Comparison of ENCODE assay signal across 15 cellular contexts in the genomic region with DNA sequence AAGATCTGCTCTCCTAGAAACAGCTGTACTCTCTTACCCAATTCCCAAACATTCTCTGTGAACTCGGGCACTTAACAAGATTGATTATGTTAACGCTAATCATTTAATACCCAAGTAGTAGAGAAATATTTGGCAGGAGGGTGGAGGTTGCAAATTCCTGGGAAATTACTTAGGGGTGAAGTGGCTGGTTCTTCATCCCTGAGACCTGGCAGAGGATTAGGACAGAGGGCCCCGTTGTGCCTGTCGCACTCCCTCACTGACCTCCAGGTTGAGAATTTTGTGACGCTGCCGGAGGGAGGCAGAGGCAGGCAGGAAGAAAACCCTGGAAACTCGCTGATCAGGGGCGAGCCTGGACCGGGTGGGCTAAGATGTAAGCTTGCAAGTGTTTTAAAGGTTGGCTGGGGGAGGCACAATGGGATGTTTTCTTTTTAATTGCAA.
DNase-seq lines count a peak whose midpoint lies in the region; ATAC-seq, FAIRE-seq and TF ChIP-seq lines count a peak whose summit lies in the region.
"Had no signal": no experiment of that assay in that cellular context is flagged by ENCODE, and none has a peak within 500 bp of the region (broad histone marks: within the 10 kb centered on the region; RNA-seq: fewer than 3 reads in every experiment).

No MANE protein-coding gene starts in this region.

- no peaks in the 10 kb centered on the region for H3K36me3 ChIP-seq in right lobe of liver
- peaks cover 4 to 27% of the 10 kb centered on the region in 2 experiments for H3K36me3 ChIP-seq in HepG2 (replicated peaks in 1 of 2; ENCODE audit: control insufficient read depth in 1 of 2, insufficient read depth in 2 of 2, low read length in 2 of 2)
- no peaks in the 10 kb centered on the region for H3K36me3 ChIP-seq in fibroblast of lung (ENCODE audit: control insufficient read depth, insufficient read depth, low read length)
- H3K36me3 ChIP-seq: tibial nerve had no signal

- CTCF ChIA-PET in HepG2 (lab: Yijun Ruan, JAX; ENCODE audit: low intra/inter-chr PET ratio, low total read pairs), result no interaction called here

- ATAC-seq in right lobe of liver (peak; percentile 3 to 33 (median 10)), HepG2 (no peak), GM19463 (IDR thresholded peaks at IDR 0.05; ENCODE audit: unreplicated experiment) (no peak)
- ATAC-seq in naive thymus-derived CD8-positive, alpha-beta T cell, result no peak

- H3K27me3 Mint-ChIP-seq in neural crest cell (ENCODE audit: low read depth), result peaks cover 84% of the 10 kb centered on the region
- H3K27me3 Mint-ChIP-seq in naive thymus-derived CD8-positive, alpha-beta T cell, result peaks cover 0 to 12% (median 5%) of the 10 kb centered on the region in 5 donors

- no peaks in the 10 kb centered on the region for H3K27me3 ChIP-seq in right lobe of liver
- H3K27me3 ChIP-seq in HepG2 (ENCODE audit: control insufficient read depth in 1 of 2, insufficient read depth in 2 of 2, low read length in 2 of 2), result no peaks in the 10 kb centered on the region
- H3K27me3 ChIP-seq in fibroblast of lung (ENCODE audit: control insufficient read depth, insufficient read depth, low read length), result no peaks in the 10 kb centered on the region
- H3K27me3 ChIP-seq: tibial nerve had no signal

- H3K9me3 ChIP-seq in right lobe of liver (no peaks in the 10 kb centered on the region), HepG2 (ENCODE audit: low read length) (no peaks in the 10 kb centered on the region), fibroblast of lung (ENCODE audit: control insufficient read depth, insufficient read depth, low read depth, low read length) (no peaks in the 10 kb centered on the region)
- H3K9me3 ChIP-seq: tibial nerve had no signal

- TF ChIP-seq CTCF in right lobe of liver (IDR thresholded peaks at IDR 0.05), result no peak
- no peak for TF ChIP-seq CTCF in HepG2 (CRISPR knock-in tag; IDR thresholded peaks at IDR 0.05)
- no peak for TF ChIP-seq CTCF in fibroblast of lung (conservative IDR thresholded peaks at IDR 0.05 in 1 of 2, IDR thresholded peaks at IDR 0.05 in 1 of 2; ENCODE audit: low read depth in 1 of 2, low read length in 2 of 2)
- TF ChIP-seq CTCF in neural crest cell (conservative IDR thresholded peaks at IDR 0.05), result no peak

- H3K27ac Mint-ChIP-seq in neural crest cell (ENCODE audit: unreplicated experiment), result no peak overlapping the region
- H3K27ac Mint-ChIP-seq in naive thymus-derived CD8-positive, alpha-beta T cell, result no peak overlapping the region
- H3K27ac Mint-ChIP-seq: activated naive CD8-positive, alpha-beta T cell treated with anti-CD3 and anti-CD28 coated beads, Interleukin-2, amount 10 ng/mL, durations not matched to agents 7 days and 5 days; memory B cell had no signal

- no TSS peak for BruUV-seq in HepG2 (replicated peaks; lab: Mats Ljungman, UMichigan)

- peak overlapping the region; percentile 64 for H3K4me3 Mint-ChIP-seq in neural crest cell
- H3K4me3 Mint-ChIP-seq in naive thymus-derived CD8-positive, alpha-beta T cell, result no peak overlapping the region
- H3K4me3 Mint-ChIP-seq: activated naive CD8-positive, alpha-beta T cell treated with anti-CD3 and anti-CD28 coated beads, Interleukin-2, amount 10 ng/mL, durations not matched to agents 7 days and 5 days; memory B cell had no signal

- no peak for TF ChIP-seq EP300 in HepG2 (IDR thresholded peaks at IDR 0.05; ENCODE audit: low read depth in 2 of 2, low read length in 2 of 2)
- no peak for TF ChIP-seq EP300 in HepG2 (CRISPR knock-in tag; IDR thresholded peaks at IDR 0.05; ENCODE audit: borderline replicate concordance)

- no peaks in the 10 kb centered on the region for H3K9me3 Mint-ChIP-seq in neural crest cell
- H3K9me3 Mint-ChIP-seq in naive thymus-derived CD8-positive, alpha-beta T cell, result no peaks in the 10 kb centered on the region
- H3K9me3 Mint-ChIP-seq: activated naive CD8-positive, alpha-beta T cell treated with anti-CD3 and anti-CD28 coated beads, Interleukin-2, amount 10 ng/mL, durations not matched to agents 7 days and 5 days; memory B cell had no signal

- no peaks in the 10 kb centered on the region for H3K36me3 Mint-ChIP-seq in neural crest cell (ENCODE audit: low read depth)
- no peaks in the 10 kb centered on the region for H3K36me3 Mint-ChIP-seq in naive thymus-derived CD8-positive, alpha-beta T cell
- H3K36me3 Mint-ChIP-seq: activated naive CD8-positive, alpha-beta T cell treated with anti-CD3 and anti-CD28 coated beads, Interleukin-2, amount 10 ng/mL, durations not matched to agents 7 days and 5 days; memory B cell had no signal

- WGBS in right lobe of liver (ENCODE audit: insufficient coverage, low coverage, low lambda C conversion rate, missing lambda C conversion rate), result 32% methylated on average over 9 of the region's 9 CpGs
- WGBS in HepG2 (ENCODE audit: low lambda C conversion rate), result 94% methylated on average over 9 of the region's 9 CpGs

- peaks cover 0 to 41% (median 16%) of the 10 kb centered on the region in 4 donors for H3K4me1 ChIP-seq in right lobe of liver
- H3K4me1 ChIP-seq in HepG2 (ENCODE audit: insufficient read depth, low read length), result peaks cover 20% of the 10 kb centered on the region
- H3K4me1 ChIP-seq in fibroblast of lung (ENCODE audit: control insufficient read depth, extremely low read depth, insufficient read depth, low read length), result peaks cover 12% of the 10 kb centered on the region

- no peak for TF ChIP-seq RAD21 in HepG2 (CRISPR knock-in tag; IDR thresholded peaks at IDR 0.05)

- peaks cover 30% of the 10 kb centered on the region for H3K79me2 ChIP-seq in HepG2 (ENCODE audit: insufficient read depth, low read length)
- no peaks in the 10 kb centered on the region for H3K79me2 ChIP-seq in fibroblast of lung (ENCODE audit: control insufficient read depth, insufficient read depth, low read length)

- H2AFZ ChIP-seq in HepG2 (ENCODE audit: low read length) (no peak overlapping the region), fibroblast of lung (ENCODE audit: low read length) (no peak overlapping the region)
- H2AFZ ChIP-seq: PC-9 had no signal

- no peak overlapping the region for H3K4me2 ChIP-seq in HepG2 (ENCODE audit: low read depth, low read length)
- H3K4me2 ChIP-seq in fibroblast of lung (ENCODE audit: extremely low read depth, insufficient read depth, low read length), result peak overlapping the region; percentile 30

- H3K27ac ChIP-seq in right lobe of liver (peak overlapping the region in 2 of 3 donors; percentile 73 to 75), HepG2 (ENCODE audit: extremely low read length, insufficient read depth, low read length) (no peak overlapping the region), fibroblast of lung (ENCODE audit: insufficient read depth, low read length) (no peak overlapping the region)

- POLR2A ChIA-PET in HepG2 (lab: Yijun Ruan, JAX), result no interaction called here
- POLR2A ChIA-PET in naive thymus-derived CD8-positive, alpha-beta T cell (lab: Charles Lee), result no interaction called here

- in situ Hi-C loops in HepG2 (cut with HindIII; ENCODE audit: extremely low pct_ligation_motif_present, low pct_unique_long_range_greater_than_20kb), result no loop called here

- H3K9ac ChIP-seq in HepG2 (ENCODE audit: insufficient read depth, low read depth, low read length) (no peak overlapping the region), fibroblast of lung (ENCODE audit: insufficient read depth, low read length) (no peak overlapping the region)

- H4K20me1 ChIP-seq in HepG2 (ENCODE audit: insufficient read depth, low read length) (peaks cover 34% of the 10 kb centered on the region), fibroblast of lung (ENCODE audit: control insufficient read depth, extremely low read depth, insufficient read depth, low read length) (no peaks in the 10 kb centered on the region)

- intact Hi-C loops in right lobe of liver (cut with DNase I) (no loop called here), HepG2 (cut with micrococcal nuclease; ENCODE audit: unreplicated experiment) (no loop called here)

- DNase-seq in right lobe of liver (no peak), HepG2 (ENCODE audit: low spot score) (no peak), fibroblast of lung (ENCODE audit: low read depth in 2 of 2) (peak; percentile 70 to 71), neural crest cell (ENCODE audit: low read depth, low spot score) (peak; percentile 31), OCI-M1 (lab: John Stamatoyannopoulos, UW) (no peak)
- DNase-seq in naive thymus-derived CD8-positive, alpha-beta T cell, result no peak
- no peak for DNase-seq in activated naive CD4-positive, alpha-beta T cell (lab: John Stamatoyannopoulos, UW)
- DNase-seq: activated naive CD8-positive, alpha-beta T cell treated with anti-CD3 and anti-CD28 coated beads, Interleukin-2, amount 10 ng/mL, durations not matched to agents 7 days and 5 days; AML-193; DND-41; head of caudate nucleus; PC-9 had no signal

- H3K4me3 ChIP-seq in right lobe of liver (no peak overlapping the region), HepG2 (replicated peaks in 1 of 3; ENCODE audit: insufficient read depth in 1 of 3, low read depth in 2 of 3, low read length in 3 of 3) (no peak overlapping the region), fibroblast of lung (replicated peaks in 1 of 4; ENCODE audit: control extremely low read depth in 1 of 4, insufficient read depth in 1 of 4, low read depth in 3 of 4, low read length in 4 of 4) (peak overlapping the region in 1 of 4 experiments; percentile 18)
- H3K4me3 ChIP-seq: PC-9 had no signal

- H3K4me1 Mint-ChIP-seq in neural crest cell, result peaks cover 84% of the 10 kb centered on the region
- H3K4me1 Mint-ChIP-seq in naive thymus-derived CD8-positive, alpha-beta T cell, result peaks cover 0 to 3% (median 0%) of the 10 kb centered on the region in 4 donors
- H3K4me1 Mint-ChIP-seq: activated naive CD8-positive, alpha-beta T cell treated with anti-CD3 and anti-CD28 coated beads, Interleukin-2, amount 10 ng/mL, durations not matched to agents 7 days and 5 days; memory B cell had no signal

- no peak for FAIRE-seq in HepG2 (lab: Jason Lieb, UNC)

- TF ChIP-seq POLR2A in right lobe of liver (IDR thresholded peaks at IDR 0.05) (no peak), HepG2 (IDR thresholded peaks at IDR 0.05; ENCODE audit: insufficient read depth in 1 of 2, low read depth in 2 of 2, low read length in 2 of 2) (no peak)

TF ChIP-seq in HepG2, 621 proteins besides CTCF, POLR2A, EP300 and RAD21 (continues in another document):
- no peak for TF ChIP-seq KDM6A (CRISPR knock-in tag; IDR thresholded peaks at IDR 0.05; ENCODE audit: low read depth)
- TF ChIP-seq RBM39 (IDR thresholded peaks at IDR 0.05; ENCODE audit: low read depth, low read length, poor library complexity, severe bottlenecking), result no peak
- TF ChIP-seq ZNF766 (CRISPR knock-in tag; IDR thresholded peaks at IDR 0.05; ENCODE audit: borderline replicate concordance), result no peak
- no peak for TF ChIP-seq ZNF780A (CRISPR knock-in tag; IDR thresholded peaks at IDR 0.05)

Comparison
In these comparisons a context has a peak if more than half of its experiments do, and no peak if none do; other contexts are left out.
1. ATAC-seq: peak in right lobe of liver (4 of 4); none in HepG2 (single experiment), GM19463 (single experiment) and naive thymus-derived CD8-positive, alpha-beta T cell (0 of 2).
2. H3K27ac ChIP-seq: peak in right lobe of liver (2 of 3); none in HepG2 (single experiment) and fibroblast of lung (single experiment).
3. DNase-seq: peak in fibroblast of lung (2 of 2) and neural crest cell (single experiment); none in right lobe of liver (0 of 3), HepG2 (single experiment), OCI-M1 (single experiment), naive thymus-derived CD8-positive, alpha-beta T cell (0 of 10) and activated naive CD4-positive, alpha-beta T cell (0 of 4).